In the genomic region with DNA sequence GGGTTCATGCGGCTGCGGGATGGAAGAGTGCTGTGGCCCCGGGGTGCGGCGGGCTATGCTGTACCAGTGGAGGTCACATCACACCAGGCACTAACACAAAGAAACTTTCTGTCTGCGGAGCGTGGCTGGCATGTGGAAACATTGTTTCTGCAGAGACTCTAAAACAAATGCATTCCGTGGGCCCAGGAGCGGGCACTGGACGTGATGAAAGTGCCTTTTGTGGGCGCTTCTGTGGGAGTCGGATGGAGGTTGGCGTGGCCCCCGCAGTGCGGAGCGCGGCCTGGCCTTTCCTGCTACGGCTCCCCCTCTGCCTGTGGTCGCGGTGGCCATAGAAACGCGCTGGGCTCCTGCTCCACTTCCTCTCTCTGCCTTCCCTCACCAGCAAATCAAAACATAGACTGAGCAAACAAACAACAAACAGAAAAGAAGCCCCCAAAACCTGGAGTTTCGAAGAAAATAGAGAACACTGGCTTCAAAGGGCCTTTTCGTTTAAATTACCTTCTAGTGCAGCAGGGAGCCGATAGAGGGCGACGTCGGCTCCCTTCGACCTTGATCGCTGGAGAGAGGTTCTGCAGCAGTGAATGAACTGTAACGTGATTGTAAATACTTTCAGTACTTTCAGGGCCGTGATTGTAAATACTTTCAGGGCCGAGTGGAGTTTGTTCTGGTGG, we compare ENCODE assay signal across 8 cellular contexts. TPM values are rescaled to one million over a fixed set of nuclear protein-coding genes. Genes with fewer than 3 reads are reported as not detected.
DNase-seq lines count a peak whose midpoint lies in the region; ATAC-seq, FAIRE-seq and TF ChIP-seq lines count a peak whose summit lies in the region.

No MANE protein-coding gene starts in this region.

- intact Hi-C loops in Panc1 (cut with micrococcal nuclease; ENCODE audit: unreplicated experiment) (no loop called here), left ventricle myocardium superior (cut with micrococcal nuclease) (no loop called here)

- POLR2A ChIA-PET in AG04450 (lab: Yijun Ruan, JAX) (no interaction called here), Panc1 (lab: Charles Lee) (no interaction called here)

- 60 to 65% (median 60%) methylated on average over 32 to 33 of the region's 33 CpGs for WGBS in small intestine, 3 donors

- H3K27ac ChIP-seq in AG04450 (ENCODE audit: low read depth, low read length) (no peak overlapping the region), Panc1 (ENCODE audit: low read length) (no peak overlapping the region), small intestine (ENCODE audit: low read depth in 1 of 2, low read length in 1 of 2) (no peak overlapping the region), coronary artery (no peak overlapping the region)

- CTCF ChIA-PET in AG04450 (lab: Charles Lee) (interaction anchor here (0.6 to 1.2 kb wide), 3 partner anchors 64 to 286 kb away, joined by 3 to 10 read pairs (median 3); no protein-coding TSS in a partner anchor), Panc1 (lab: Charles Lee) (no interaction called here)
- CTCF ChIA-PET in activated naive CD4-positive, alpha-beta T cell treated with anti-CD3 and anti-CD28 coated beads, Interleukin-2, amount 10 ng/mL, durations not matched to agents 7 days and 5 days (lab: Charles Lee) = interaction anchor here (0.6 to 1.2 kb wide), 4 partner anchors 20 to 194 kb away, joined by 3 to 5 read pairs (median 4); no protein-coding TSS in a partner anchor

- H3K36me3 ChIP-seq in Panc1 (ENCODE audit: control insufficient read depth, insufficient read depth, low read length) = no peaks in the 10 kb centered on the region
- no peaks in the 10 kb centered on the region for H3K36me3 ChIP-seq in small intestine (ENCODE audit: control insufficient read depth in 2 of 2, insufficient read depth in 2 of 2, low read length in 2 of 2)

- no peaks in the 10 kb centered on the region for H3K9me3 Mint-ChIP-seq in activated naive CD4-positive, alpha-beta T cell treated with anti-CD3 and anti-CD28 coated beads, Interleukin-2, amount 10 ng/mL, durations not matched to agents 7 days and 5 days

- H3K27me3 ChIP-seq in AG04450 (ENCODE audit: control insufficient read depth, insufficient read depth, low read length) = peaks cover 2% of the 10 kb centered on the region
- H3K27me3 ChIP-seq in Panc1 (ENCODE audit: control insufficient read depth, insufficient read depth, low read length) = no peaks in the 10 kb centered on the region; the same call in 1 of the 2 replicates
- H3K27me3 ChIP-seq in small intestine (ENCODE audit: control insufficient read depth in 2 of 2, insufficient read depth in 2 of 2, low read length in 2 of 2) = no peaks in the 10 kb centered on the region

- peak; percentile 70 for ATAC-seq in HG03039 (IDR thresholded peaks at IDR 0.05; ENCODE audit: unreplicated experiment)
- ATAC-seq in Panc1 = peak; percentile 89
- ATAC-seq in left ventricle myocardium superior = peak; percentile 48

- in situ Hi-C loops in Panc1 (cut with HindIII; ENCODE audit: low pct_unique_long_range_greater_than_20kb, low sequenced_read_pairs) = no loop called here

- H3K4me1 Mint-ChIP-seq in activated naive CD4-positive, alpha-beta T cell treated with anti-CD3 and anti-CD28 coated beads, Interleukin-2, amount 10 ng/mL, durations not matched to agents 7 days and 5 days = peaks cover 25% of the 10 kb centered on the region

- DNase-seq in AG04450 (ENCODE audit: low read depth, low spot score) (peak; percentile 3), GM18507 (ENCODE audit: extremely low spot score, insufficient read length, low read depth) (peak; percentile 54), Panc1 (ENCODE audit: low read depth, low spot score) (peak; percentile 17), left ventricle myocardium superior (peak; percentile 57), small intestine (peak; percentile 58), coronary artery (ENCODE audit: low spot score) (no peak)
- DNase-seq in activated naive CD4-positive, alpha-beta T cell treated with anti-CD3 and anti-CD28 coated beads, Interleukin-2, amount 10 ng/mL, durations not matched to agents 7 days and 5 days = peak; percentile 68

- H3K4me3 Mint-ChIP-seq in activated naive CD4-positive, alpha-beta T cell treated with anti-CD3 and anti-CD28 coated beads, Interleukin-2, amount 10 ng/mL, durations not matched to agents 7 days and 5 days = peak overlapping the region; percentile 68

- peak; percentile 89 for FAIRE-seq in GM18507 (lab: Jason Lieb, UNC)
- FAIRE-seq in small intestine (lab: Jason Lieb, UNC) = no peak

- H3K4me1 ChIP-seq in Panc1 (ENCODE audit: control insufficient read depth, insufficient read depth, low read length) (no peaks in the 10 kb centered on the region), small intestine (ENCODE audit: control insufficient read depth in 2 of 2, insufficient read depth in 1 of 2, low read depth in 1 of 2, low read length in 1 of 2) (no peaks in the 10 kb centered on the region)

- TF ChIP-seq CTCF in AG04450 (IDR thresholded peaks at IDR 0.05; ENCODE audit: low read depth, low read length) (peak; percentile 80), Panc1 (IDR thresholded peaks at IDR 0.05) (peak; percentile 93), coronary artery (IDR thresholded peaks at IDR 0.05) (no peak)

- H3K36me3 Mint-ChIP-seq in activated naive CD4-positive, alpha-beta T cell treated with anti-CD3 and anti-CD28 coated beads, Interleukin-2, amount 10 ng/mL, durations not matched to agents 7 days and 5 days = no peaks in the 10 kb centered on the region

- H3K4me3 ChIP-seq in AG04450 (ENCODE audit: low read depth, low read length) (no peak overlapping the region), Panc1 (ENCODE audit: low read depth in 2 of 2, low read length in 2 of 2) (peak overlapping the region in 1 of 2 experiments; percentile 19; a peak in 2 of 4 replicates), small intestine (ENCODE audit: low read depth in 1 of 2, low read length in 2 of 2) (no peak overlapping the region), coronary artery (no peak overlapping the region)

- peak overlapping the region; percentile 70 for H3K27ac Mint-ChIP-seq in activated naive CD4-positive, alpha-beta T cell treated with anti-CD3 and anti-CD28 coated beads, Interleukin-2, amount 10 ng/mL, durations not matched to agents 7 days and 5 days

- no peaks in the 10 kb centered on the region for H3K27me3 Mint-ChIP-seq in activated naive CD4-positive, alpha-beta T cell treated with anti-CD3 and anti-CD28 coated beads, Interleukin-2, amount 10 ng/mL, durations not matched to agents 7 days and 5 days

- no TSS peak for BruUV-seq in Panc1 (replicated peaks; lab: Mats Ljungman, UMichigan)

- H3K9me3 ChIP-seq in AG04450 (ENCODE audit: control insufficient read depth, insufficient read depth, low read length) (no peaks in the 10 kb centered on the region; the same call in 1 of the 2 replicates), Panc1 (ENCODE audit: control insufficient read depth, insufficient read depth, low read depth, low read length) (no peaks in the 10 kb centered on the region), small intestine (ENCODE audit: control insufficient read depth, low read depth) (no peaks in the 10 kb centered on the region)

RNA-seq across cellular contexts. Expression of a gene that starts 51.4 kb away (rescaled TPM):
- polyA plus RNA-seq in AG04450 (2011; rRNA removed) (0.09 and 0.12 TPM in 2 replicates), small intestine (1 to 10 TPM in 1 of 3 donors, under 1 TPM in 2; 0.22 to 4.3 (median 0.54) TPM)
- polyA minus RNA-seq in AG04450 (2011; rRNA and poly(A)+ RNA removed) = 0.09 and 0.22 TPM in 2 replicates
- total RNA-seq in Panc1 (2021; ENCODE audit: unreplicated experiment) (1.6 TPM), left ventricle myocardium superior (0.52 TPM)
- 0.86 TPM for polyA plus RNA-seq in Panc1 (2012; ENCODE audit: insufficient read length)
